Comparison of ENCODE assay signal across 8 cellular contexts in genomic region chr6:35260642-35261570, GRCh38. TPM values are rescaled to one million over a fixed set of nuclear protein-coding genes. Genes with fewer than 3 reads are reported as not detected.
DNase-seq lines count a peak whose midpoint lies in the region; ATAC-seq and TF ChIP-seq lines count a peak whose summit lies in the region.

No MANE protein-coding gene starts in this region.

- CTCF ChIA-PET in naive thymus-derived CD4-positive, alpha-beta T cell (lab: Charles Lee) = interaction anchor here (0.7 kb wide), 1 partner anchor 149 kb away, joined by 3 read pairs; no protein-coding TSS in a partner anchor

- POLR2A ChIA-PET in naive thymus-derived CD4-positive, alpha-beta T cell (lab: Charles Lee) = no interaction called here

- peak overlapping the region; percentile 85 to 99 (median 92) for H3K4me3 Mint-ChIP-seq in naive thymus-derived CD4-positive, alpha-beta T cell

- no peak for TF ChIP-seq CTCF in AG10803 (conservative IDR thresholded peaks at IDR 0.05; ENCODE audit: low read length)

- intact Hi-C loops in naive thymus-derived CD4-positive, alpha-beta T cell (cut with micrococcal nuclease) = no loop called here

- H3K4me1 Mint-ChIP-seq in naive thymus-derived CD4-positive, alpha-beta T cell = peaks cover 45 to 75% (median 60%) of the 10 kb centered on the region in 7 donors

- H3K27ac Mint-ChIP-seq in naive thymus-derived CD4-positive, alpha-beta T cell = peak overlapping the region; percentile 89 to 99 (median 97)

- peaks cover 0 to 2% (median 0%) of the 10 kb centered on the region in 11 donors for H3K9me3 Mint-ChIP-seq in naive thymus-derived CD4-positive, alpha-beta T cell

- H3K27me3 ChIP-seq in naive thymus-derived CD4-positive, alpha-beta T cell (ENCODE audit: control insufficient read depth in 2 of 2, insufficient read depth in 2 of 2, low read length in 2 of 2) = no peaks in the 10 kb centered on the region

- no peaks in the 10 kb centered on the region for H3K9me3 ChIP-seq in KOPT-K1 (ENCODE audit: insufficient read depth, low read length, poor library complexity, severe bottlenecking)
- no peaks in the 10 kb centered on the region for H3K9me3 ChIP-seq in naive thymus-derived CD4-positive, alpha-beta T cell (ENCODE audit: control insufficient read depth in 2 of 3, low read length in 3 of 3)

- H3K36me3 ChIP-seq in KOPT-K1 (ENCODE audit: insufficient read depth, low read length) = no peaks in the 10 kb centered on the region
- peaks cover 0 to 9% (median 0%) of the 10 kb centered on the region in 3 experiments for H3K36me3 ChIP-seq in naive thymus-derived CD4-positive, alpha-beta T cell (ENCODE audit: control insufficient read depth in 2 of 3, insufficient read depth in 3 of 3, low read length in 3 of 3)

- no peaks in the 10 kb centered on the region for H3K27me3 Mint-ChIP-seq in naive thymus-derived CD4-positive, alpha-beta T cell

- H3K4me3 ChIP-seq in AG10803 (ENCODE audit: low read length) = peak overlapping the region; percentile 98
- H3K4me3 ChIP-seq in naive thymus-derived CD4-positive, alpha-beta T cell (ENCODE audit: low read length) = peak overlapping the region; percentile 65

- no peak for ATAC-seq in naive thymus-derived CD4-positive, alpha-beta T cell

- H3K4me1 ChIP-seq in naive thymus-derived CD4-positive, alpha-beta T cell (ENCODE audit: control insufficient read depth in 2 of 2, insufficient read depth in 2 of 2, low read length in 2 of 2) = peaks cover 15 to 17% of the 10 kb centered on the region in 2 donors

- DNase-seq in AG10803 (ENCODE audit: low read depth) (no peak), caudate nucleus (lab: John Stamatoyannopoulos, UW) (no peak), mesenteric fat pad (ENCODE audit: low spot score) (no peak), NCI-H345 (lab: John Stamatoyannopoulos, UW) (no peak), NCI-H1417 (lab: John Stamatoyannopoulos, UW) (no peak)
- no peak for DNase-seq in naive thymus-derived CD4-positive, alpha-beta T cell
- no peak for DNase-seq in activated CD8-positive, alpha-beta memory T cell treated with anti-CD3 and anti-CD28 coated beads, Interleukin-2, amount 50 U/mL, for 4 hours

- H3K36me3 Mint-ChIP-seq in naive thymus-derived CD4-positive, alpha-beta T cell = peaks cover 0 to 7% (median 4%) of the 10 kb centered on the region in 5 donors

- H3K27ac ChIP-seq in KOPT-K1 (ENCODE audit: low read depth, low read length, poor library complexity, severe bottlenecking) (peak overlapping the region; percentile 77), caudate nucleus (ENCODE audit: low read depth, low read length) (peak overlapping the region; percentile 96)
- peak overlapping the region; percentile 95 for H3K27ac ChIP-seq in naive thymus-derived CD4-positive, alpha-beta T cell (ENCODE audit: low read depth, low read length)

RNA-seq across cellular contexts. Expression of gene ZNF76, which starts 1.4 kb away (rescaled TPM):
- total RNA-seq in naive thymus-derived CD4-positive, alpha-beta T cell = 100 to 1,000 TPM in 2 of 5 experiments, 10 to 100 TPM in 3; 44.4 to 110 (median 77.2) TPM
- 10 to 100 TPM; 20.6 to 42.0 TPM for polyA plus RNA-seq in naive thymus-derived CD4-positive, alpha-beta T cell
- 24.5 TPM for total RNA-seq in mesenteric fat pad

RNA-seq across cellular contexts. Expression of gene DEF6, which starts 36.7 kb away (rescaled TPM):
- 100 to 1,000 TPM; 219 to 250 (median 225) TPM for total RNA-seq in naive thymus-derived CD4-positive, alpha-beta T cell
- polyA plus RNA-seq in naive thymus-derived CD4-positive, alpha-beta T cell = 100 to 1,000 TPM; 113 to 234 TPM
- total RNA-seq in mesenteric fat pad = 7.8 TPM

RNA-seq across cellular contexts. Expression of gene SCUBE3, which starts 47.1 kb away (rescaled TPM):
- not detected for total RNA-seq in naive thymus-derived CD4-positive, alpha-beta T cell
- under 1 TPM; 0.05 to 0.12 TPM for polyA plus RNA-seq in naive thymus-derived CD4-positive, alpha-beta T cell
- total RNA-seq in mesenteric fat pad = 0.22 TPM

Comparison
In these comparisons a context has a peak if more than half of its experiments do, and no peak if none do; other contexts are left out.
1. RNA of gene DEF6, which starts 36.7 kb away (total RNA-seq): 219 to 250 TPM in naive thymus-derived CD4-positive, alpha-beta T cell; 7.8 TPM in mesenteric fat pad (single experiment); every median in the first group is over 10 times any median in the second.
2. Peak in every context shown above with its lines, with median percentiles within 50 percentile points of each other: H3K27ac ChIP-seq.